In genomic region chr9:94979904-94980507, GRCh38 we compare ENCODE assay signal across 13 cellular contexts.
"Had no signal": no experiment of that assay in that cellular context is flagged by ENCODE, and none has a peak within 500 bp of the region (broad histone marks: within the 10 kb centered on the region; RNA-seq: fewer than 3 reads in every experiment).

No MANE protein-coding gene starts in this region.

- DNase-seq: activated CD4-positive, alpha-beta T cell treated with anti-CD3 and anti-CD28 coated beads, Interleukin-2, amount 50 U/mL, for 4 hours; activated CD4-positive, CD25-positive, alpha-beta regulatory T cell treated with anti-CD3 and anti-CD28 coated beads, Interleukin-2, amount 50 U/mL, for 72 hours; activated gamma-delta T cell; adrenal gland; dermis blood vessel endothelial cell; effector memory CD8-positive, alpha-beta T cell; immature natural killer cell; midbrain; naive B cell; stimulated activated naive B cell treated with anti-CD40 and anti-IgM and Interleukin-4, amounts not matched to agents 10 μg/mL and 1 μg/mL and 100 μg/mL, for 72 hours had no signal

- H3K36me3 ChIP-seq: adrenal gland had no signal

- H3K27me3 Mint-ChIP-seq: activated naive CD4-positive, alpha-beta T cell treated with anti-CD3 and anti-CD28 coated beads, Interleukin-2, amount 50 U/mL, for 24 hours; naive B cell; stimulated activated naive B cell treated with anti-CD40 and anti-IgM and Interleukin-4, amounts not matched to agents 10 μg/mL and 1 μg/mL and 100 μg/mL, for 72 hours had no signal

- H3K4me1 Mint-ChIP-seq: naive B cell had no signal

- ATAC-seq: effector memory CD8-positive, alpha-beta T cell; stimulated activated naive B cell treated with anti-CD40 and anti-IgM and Interleukin-4, amounts not matched to agents 10 μg/mL and 1 μg/mL and 100 μg/mL, for 72 hours had no signal

- H3K4me3 ChIP-seq: adrenal gland, lung had no signal

- H3K9me3 ChIP-seq: adrenal gland had no signal

- H3K9me3 Mint-ChIP-seq: activated naive CD4-positive, alpha-beta T cell treated with anti-CD3 and anti-CD28 coated beads, Interleukin-2, amount 50 U/mL, for 24 hours; effector memory CD8-positive, alpha-beta T cell; immature natural killer cell; naive B cell; stimulated activated naive B cell treated with anti-CD40 and anti-IgM and Interleukin-4, amounts not matched to agents 10 μg/mL and 1 μg/mL and 100 μg/mL, for 72 hours had no signal

- H2AFZ ChIP-seq: parathyroid adenoma had no signal

- H3K4me1 ChIP-seq: adrenal gland, parathyroid adenoma had no signal

- H3K27ac ChIP-seq: adrenal gland, parathyroid adenoma had no signal

- H3K4me3 Mint-ChIP-seq: activated naive CD4-positive, alpha-beta T cell treated with anti-CD3 and anti-CD28 coated beads, Interleukin-2, amount 50 U/mL, for 24 hours; effector memory CD8-positive, alpha-beta T cell; immature natural killer cell; naive B cell; stimulated activated naive B cell treated with anti-CD40 and anti-IgM and Interleukin-4, amounts not matched to agents 10 μg/mL and 1 μg/mL and 100 μg/mL, for 72 hours had no signal

- H3K9ac ChIP-seq: parathyroid adenoma had no signal

- H3K27ac Mint-ChIP-seq: activated naive CD4-positive, alpha-beta T cell treated with anti-CD3 and anti-CD28 coated beads, Interleukin-2, amount 50 U/mL, for 24 hours; effector memory CD8-positive, alpha-beta T cell; immature natural killer cell; stimulated activated naive B cell treated with anti-CD40 and anti-IgM and Interleukin-4, amounts not matched to agents 10 μg/mL and 1 μg/mL and 100 μg/mL, for 72 hours had no signal

- H3K79me2 ChIP-seq: parathyroid adenoma had no signal

- H3K27me3 ChIP-seq: adrenal gland had no signal
